ENCODE assay signal across 34 cellular contexts in genomic region chr4:140617494-140618060, GRCh38. TPM values are rescaled to one million over a fixed set of nuclear protein-coding genes. Genes with fewer than 3 reads are reported as not detected.
DNase-seq lines count a peak whose midpoint lies in the region; ATAC-seq, FAIRE-seq and TF ChIP-seq lines count a peak whose summit lies in the region.
"Had no signal": no experiment of that assay in that cellular context is flagged by ENCODE, and none has a peak within 500 bp of the region (broad histone marks: within the 10 kb centered on the region; RNA-seq: fewer than 3 reads in every experiment).

No MANE protein-coding gene starts in this region.

- H3K9me1 ChIP-seq in endothelial cell of umbilical vein (replicated peaks; ENCODE audit: control insufficient read depth, extremely low read depth, insufficient read depth, low read length) = no peaks in the 10 kb centered on the region

- H3K4me2 ChIP-seq in OCI-LY7 (ENCODE audit: low read length) = 0 out of 2 replicates have a peak overlapping the region, but pooled peaks have one; percentile 0
- no peak overlapping the region for H3K4me2 ChIP-seq in endothelial cell of umbilical vein (ENCODE audit: insufficient read depth, low read length)
- H3K4me2 ChIP-seq in neural cell (ENCODE audit: low read length) = no peak overlapping the region
- H3K4me2 ChIP-seq: BLaER1 treated with 17β-estradiol and CSF1 and Interleukin-3, amounts not matched to agents 10 nM and 100 nM; smooth muscle cell had no signal

- H3K27ac ChIP-seq in OCI-LY7 (ENCODE audit: low read depth, low read length, poor library complexity, severe bottlenecking) = peak overlapping the region; percentile 22
- no peak overlapping the region for H3K27ac ChIP-seq in endothelial cell of umbilical vein (ENCODE audit: insufficient read depth, low read depth, low read length)
- no peak overlapping the region for H3K27ac ChIP-seq in neural cell (ENCODE audit: low read length)
- H3K27ac ChIP-seq: ascending aorta; BLaER1 treated with 17β-estradiol and CSF1 and Interleukin-3, amounts not matched to agents 10 nM and 100 nM; colonic mucosa; ovary had no signal

- intact Hi-C loops in OCI-LY7 (cut with micrococcal nuclease; ENCODE audit: unreplicated experiment) = loop anchor here (10.0 kb wide), 1 partner anchor 463 kb away; the partner anchor contains the start of gene MAML3
- intact Hi-C loops in endothelial cell of umbilical vein (cut with micrococcal nuclease) = loop anchor here (2.0 to 10.0 kb wide), 2 partner anchors 251 to 883 kb away; no protein-coding TSS in a partner anchor

- dilution Hi-C loops in endothelial cell of umbilical vein (cut with MboI; ENCODE audit: extremely low pct_ligation_motif_present, low sequenced_read_pairs) = no loop called here

- H3K9ac ChIP-seq in endothelial cell of umbilical vein (replicated peaks; ENCODE audit: extremely low read depth, insufficient read depth, low read length) (no peak overlapping the region), neural cell (ENCODE audit: low read length) (no peak overlapping the region)
- H3K9ac ChIP-seq: BLaER1 treated with 17β-estradiol and CSF1 and Interleukin-3, amounts not matched to agents 10 nM and 100 nM had no signal

- no peaks in the 10 kb centered on the region for H3K36me3 Mint-ChIP-seq in T-cell
- H3K36me3 Mint-ChIP-seq: natural killer cell treated with Interleukin-12 subunit alpha and Interleukin-12 subunit beta and Interleukin-15 and Interleukin-18, amount 100 ng/mL, for 72 hours had no signal

- no peak for TF ChIP-seq POLR2A in endothelial cell of umbilical vein (IDR thresholded peaks at IDR 0.05; ENCODE audit: low read depth, low read length)

- H3K4me3 Mint-ChIP-seq in T-cell = no peak overlapping the region
- H3K4me3 Mint-ChIP-seq: activated CD4-positive, alpha-beta T cell treated with anti-CD3 and anti-CD28 coated beads, Interleukin-2, amount 10 ng/mL, durations not matched to agents 24 days and 14 days; H9; natural killer cell treated with Interleukin-12 subunit alpha and Interleukin-12 subunit beta and Interleukin-15 and Interleukin-18, amount 100 ng/mL, for 72 hours; T-helper 2 cell treated with Interferon-gamma antibody and Interleukin-4, amounts not matched to agents 5 μg/mL and 100 μg/mL, for 36 hours had no signal

- H3K4me3 ChIP-seq in HAP-1 (no peak overlapping the region), OCI-LY7 (ENCODE audit: low read depth, low read length, poor library complexity, severe bottlenecking) (no peak overlapping the region), endothelial cell of umbilical vein (replicated peaks in 1 of 3; ENCODE audit: insufficient read depth in 1 of 3, low read depth in 1 of 3, low read length in 3 of 3) (no peak overlapping the region), neural cell (ENCODE audit: low read length) (no peak overlapping the region)
- H3K4me3 ChIP-seq: ascending aorta; BLaER1 treated with 17β-estradiol and CSF1 and Interleukin-3, amounts not matched to agents 10 nM and 100 nM; colonic mucosa; lung; mucosa of descending colon; ovary; smooth muscle cell had no signal

- H3K79me2 ChIP-seq in OCI-LY7 (ENCODE audit: insufficient read depth, low read depth, low read length) (no peaks in the 10 kb centered on the region), endothelial cell of umbilical vein (ENCODE audit: control insufficient read depth, insufficient read depth, low read length) (no peaks in the 10 kb centered on the region), neural cell (replicated peaks; ENCODE audit: insufficient read depth, low read length) (no peaks in the 10 kb centered on the region)

- CTCF ChIA-PET in OCI-LY7 (lab: Charles Lee; ENCODE audit: unreplicated experiment) = no interaction called here
- CTCF ChIA-PET in endothelial cell of umbilical vein (lab: Charles Lee) = interaction anchor here (1.0 to 1.5 kb wide), 4 partner anchors 22 to 258 kb away, joined by 3 to 7 read pairs (median 4); no protein-coding TSS in a partner anchor
- CTCF ChIA-PET in T-cell (lab: Charles Lee) = interaction anchor here in 1 of 2 donors (0.6 kb wide), 1 partner anchor 78 kb away, joined by 3 read pairs; no protein-coding TSS in a partner anchor

- POLR2A ChIA-PET in OCI-LY7 (lab: Charles Lee) (interaction anchor here (0.6 to 5.0 kb wide), 5 partner anchors 9 to 1304 kb away, joined by 3 to 26 read pairs (median 5); no protein-coding TSS in a partner anchor), endothelial cell of umbilical vein (lab: Charles Lee) (no interaction called here), T-cell (lab: Charles Lee) (no interaction called here)

- H3K9me3 ChIP-seq in HAP-1 (no peaks in the 10 kb centered on the region), OCI-LY7 (ENCODE audit: low read length) (no peaks in the 10 kb centered on the region), endothelial cell of umbilical vein (replicated peaks; ENCODE audit: control insufficient read depth, insufficient read depth, low read length) (no peaks in the 10 kb centered on the region), neural cell (ENCODE audit: low read length) (no peaks in the 10 kb centered on the region)
- H3K9me3 ChIP-seq: ascending aorta; BLaER1 treated with 17β-estradiol and CSF1 and Interleukin-3, amounts not matched to agents 10 nM and 100 nM; colonic mucosa; mucosa of descending colon; ovary had no signal

- peaks cover 0 to 1% of the 10 kb centered on the region in 2 donors for H3K27me3 Mint-ChIP-seq in T-cell

- no peaks in the 10 kb centered on the region for H3K9me2 ChIP-seq in OCI-LY7 (ENCODE audit: insufficient read depth, low read length)
- H3K9me2 ChIP-seq in neural cell (ENCODE audit: insufficient read depth, low read length) = no peaks in the 10 kb centered on the region

- no peaks in the 10 kb centered on the region for H3F3A ChIP-seq in neural cell (ENCODE audit: insufficient read depth, low read length, poor library complexity, severe bottlenecking)

- H3K36me3 ChIP-seq in HAP-1 (replicated peaks) = no peaks in the 10 kb centered on the region
- 0 out of 2 replicates have a peak, but pooled peaks cover 5% of the 10 kb centered on the region for H3K36me3 ChIP-seq in OCI-LY7 (ENCODE audit: insufficient read depth, low read length)
- H3K36me3 ChIP-seq in endothelial cell of umbilical vein (ENCODE audit: control insufficient read depth in 2 of 2, extremely low read depth in 1 of 2, insufficient read depth in 2 of 2, low read length in 2 of 2) = peaks cover 1 to 4% of the 10 kb centered on the region in 2 experiments
- H3K36me3 ChIP-seq in neural cell (ENCODE audit: insufficient read depth, low read length) = peaks cover 4% of the 10 kb centered on the region
- H3K36me3 ChIP-seq: colonic mucosa, ovary had no signal

- no peaks in the 10 kb centered on the region for H3K4me1 Mint-ChIP-seq in T-cell
- H3K4me1 Mint-ChIP-seq: activated CD4-positive, alpha-beta T cell treated with anti-CD3 and anti-CD28 coated beads, Interleukin-2, amount 10 ng/mL, durations not matched to agents 24 days and 14 days had no signal

- H2AFZ ChIP-seq in OCI-LY7 (ENCODE audit: low read length) (peak overlapping the region; percentile 73), endothelial cell of umbilical vein (ENCODE audit: low read depth, low read length) (no peak overlapping the region), neural cell (ENCODE audit: low read depth, low read length) (no peak overlapping the region)

- no peak for ATAC-seq in T-cell (replicated peaks in 1 of 4)
- ATAC-seq in HG02852 (IDR thresholded peaks at IDR 0.05; ENCODE audit: unreplicated experiment) = no peak
- ATAC-seq: mucosa of descending colon, Right ventricle myocardium inferior, SK-N-SH treated with all-trans-retinoic acid at 6 μM for 48 hours had no signal

- no peaks in the 10 kb centered on the region for H3K9me3 Mint-ChIP-seq in T-cell
- H3K9me3 Mint-ChIP-seq: activated CD4-positive, alpha-beta T cell treated with anti-CD3 and anti-CD28 coated beads, Interleukin-2, amount 10 ng/mL, durations not matched to agents 24 days and 14 days; H9; natural killer cell treated with Interleukin-12 subunit alpha and Interleukin-12 subunit beta and Interleukin-15 and Interleukin-18, amount 100 ng/mL, for 72 hours; T-helper 2 cell treated with Interferon-gamma antibody and Interleukin-4, amounts not matched to agents 5 μg/mL and 100 μg/mL, for 36 hours had no signal

- H3K4me1 ChIP-seq in HAP-1 (peaks cover 30% of the 10 kb centered on the region), OCI-LY7 (ENCODE audit: insufficient read depth, low read length, poor library complexity, severe bottlenecking) (peaks cover 79% of the 10 kb centered on the region), endothelial cell of umbilical vein (ENCODE audit: control insufficient read depth, extremely low read depth, insufficient read depth, low read length) (no peaks in the 10 kb centered on the region)
- H3K4me1 ChIP-seq: ascending aorta, colonic mucosa had no signal

- TF ChIP-seq EP300 in neural cell (conservative IDR thresholded peaks at IDR 0.05; ENCODE audit: poor library complexity, severe bottlenecking) = no peak

- TF ChIP-seq CTCF in OCI-LY7 (conservative IDR thresholded peaks at IDR 0.05; ENCODE audit: low read length) = no peak
- no peak for TF ChIP-seq CTCF in endothelial cell of umbilical vein (IDR thresholded peaks at IDR 0.05; ENCODE audit: extremely low read depth in 1 of 2, insufficient read depth in 1 of 2, low read depth in 1 of 2, low read length in 2 of 2)
- no peak for TF ChIP-seq CTCF in neural cell (IDR thresholded peaks at IDR 0.05; ENCODE audit: poor library complexity, severe bottlenecking)

- no peak for FAIRE-seq in endothelial cell of umbilical vein (lab: Jason Lieb, UNC)

- peak; percentile 79 to 98 for DNase-seq in HAP-1 (ENCODE audit: low spot score in 2 of 2)
- no peak for DNase-seq in OCI-LY7 (ENCODE audit: low spot score)
- DNase-seq in endothelial cell of umbilical vein (ENCODE audit: low read depth, low spot score) = peak; percentile 10
- DNase-seq in T-cell = no peak
- no peak for DNase-seq in NCI-H524 (lab: John Stamatoyannopoulos, UW)
- no peak for DNase-seq in iPS-NIHi11 (ENCODE audit: low spot score)
- DNase-seq: activated CD4-positive, alpha-beta T cell treated with anti-CD3 and anti-CD28 coated beads, Interleukin-2, amount 10 ng/mL, durations not matched to agents 24 days and 14 days; activated T-cell treated with anti-CD3 and anti-CD28 coated beads, Interleukin-2, amount 50 U/mL, for 1 hour; colonic mucosa; DMS153; effector CD8-positive, alpha-beta T cell; erythroblast; H9; Karpas-422; kidney glomerular epithelial cell; mucosa of descending colon; NCI-H146; NCI-H526; ovary; stimulated activated naive CD4-positive, alpha-beta T cell treated with Interleukin-2 at 50 U/mL for 16 hours had no signal

- BruUV-seq in OCI-LY7 (replicated peaks; lab: Mats Ljungman, UMichigan) = no TSS peak
- BruUV-seq in endothelial cell of umbilical vein (replicated peaks; lab: Mats Ljungman, UMichigan) = no TSS peak

- H3K27me3 ChIP-seq in HAP-1 (ENCODE audit: low read depth) = no peaks in the 10 kb centered on the region
- peaks cover 0 to 4% of the 10 kb centered on the region in 2 experiments for H3K27me3 ChIP-seq in endothelial cell of umbilical vein (ENCODE audit: control insufficient read depth in 2 of 2, insufficient read depth in 2 of 2, low read length in 2 of 2)
- H3K27me3 ChIP-seq in neural cell (ENCODE audit: insufficient read depth, low read depth, low read length) = no peaks in the 10 kb centered on the region
- H3K27me3 ChIP-seq: ascending aorta; BLaER1 treated with 17β-estradiol and CSF1 and Interleukin-3, amounts not matched to agents 10 nM and 100 nM; colonic mucosa; ovary had no signal

- TF ChIP-seq RAD21 in neural cell (conservative IDR thresholded peaks at IDR 0.05) = no peak

- in situ Hi-C loops in HAP-1 (cut with MboI; ENCODE audit: low sequenced_read_pairs) = loop anchor here (5.0 to 25.0 kb wide), 2 partner anchors 255 to 580 kb away; no protein-coding TSS in a partner anchor

- H4K20me1 ChIP-seq in OCI-LY7 (ENCODE audit: insufficient read depth, low read length) (no peaks in the 10 kb centered on the region), endothelial cell of umbilical vein (replicated peaks; ENCODE audit: control insufficient read depth, extremely low read depth, insufficient read depth, low read length) (no peaks in the 10 kb centered on the region), neural cell (ENCODE audit: insufficient read depth) (no peaks in the 10 kb centered on the region)
- H4K20me1 ChIP-seq: BLaER1 treated with 17β-estradiol and CSF1 and Interleukin-3, amounts not matched to agents 10 nM and 100 nM had no signal

- no peak overlapping the region for H3K27ac Mint-ChIP-seq in T-cell
- H3K27ac Mint-ChIP-seq: activated CD4-positive, alpha-beta T cell treated with anti-CD3 and anti-CD28 coated beads, Interleukin-2, amount 10 ng/mL, durations not matched to agents 24 days and 14 days; H9; natural killer cell treated with Interleukin-12 subunit alpha and Interleukin-12 subunit beta and Interleukin-15 and Interleukin-18, amount 100 ng/mL, for 72 hours; T-helper 2 cell treated with Interferon-gamma antibody and Interleukin-4, amounts not matched to agents 5 μg/mL and 100 μg/mL, for 36 hours had no signal

RNA-seq across cellular contexts. Expression of gene UCP1, which starts 48.8 kb away (rescaled TPM):
- total RNA-seq in OCI-LY7 (2014; rRNA removed; shearing (Covaris generic)) = not detected in 2 replicates
- total RNA-seq in OCI-LY7 (2022) (not detected in 2 replicates), endothelial cell of umbilical vein (not detected in 2 replicates), T-cell (not detected)
- polyA plus RNA-seq in endothelial cell of umbilical vein (not detected in 2 replicates), neural cell (not detected in 2 replicates)
- not detected in 2 replicates for polyA plus RNA-seq in endothelial cell of umbilical vein (2011; cell fraction: cytosol; rRNA removed)
- not detected in 2 replicates for polyA plus RNA-seq in endothelial cell of umbilical vein (2011; cell fraction: nucleus; rRNA removed)
- not detected in 2 replicates for polyA plus RNA-seq in endothelial cell of umbilical vein (2012)
- polyA minus RNA-seq in endothelial cell of umbilical vein (not detected in 2 replicates), neural cell (not detected in 2 replicates)
- not detected for polyA minus RNA-seq in endothelial cell of umbilical vein (2011; cell fraction: cytosol; rRNA and poly(A)+ RNA removed)
- not detected in 2 replicates for polyA minus RNA-seq in endothelial cell of umbilical vein (2011; cell fraction: nucleus; rRNA and poly(A)+ RNA removed)
- total RNA-seq: activated CD4-positive, alpha-beta T cell treated with anti-CD3 and anti-CD28 coated beads, Interleukin-2, amount 10 ng/mL, durations not matched to agents 24 days and 14 days; activated CD8-positive, alpha-beta memory T cell treated with anti-CD3 and anti-CD28 coated beads for 36 hours; ascending aorta; colonic mucosa; fibroblast of villous mesenchyme; H9; mucosa of descending colon; natural killer cell treated with Interleukin-12 subunit alpha and Interleukin-12 subunit beta and Interleukin-15 and Interleukin-18, amount 100 ng/mL, for 72 hours; renal cortical epithelial cell; Right ventricle myocardium inferior; smooth muscle cell; ureter had no signal
- polyA plus RNA-seq: ovary had no signal

Comparison
In these comparisons a context has a peak if more than half of its experiments do, and no peak if none do; other contexts are left out.
1. DNase-seq: peak in HAP-1 (2 of 2) and endothelial cell of umbilical vein (single experiment); none in OCI-LY7 (single experiment), T-cell (0 of 34), NCI-H524 (0 of 2) and iPS-NIHi11 (single experiment).